In genomic region chr7:73668103-73668937, GRCh38 we compare ENCODE assay signal across 1 cellular context.
TF ChIP-seq lines count a peak whose summit lies in the region.

No MANE protein-coding gene starts in this region.

TF ChIP-seq in HepG2, 621 proteins besides CTCF, POLR2A, EP300 and RAD21:
- peak; percentile 22; the same call in 1 of the 2 replicates for TF ChIP-seq SAP130 (CRISPR knock-in tag; IDR thresholded peaks at IDR 0.05; ENCODE audit: low read depth)
- TF ChIP-seq PATZ1 (CRISPR knock-in tag; IDR thresholded peaks at IDR 0.05) = 0 out of 2 replicates have a peak, but pooled peaks have one; percentile 29
- no peak for TF ChIP-seq ZNF136 (CRISPR knock-in tag; IDR thresholded peaks at IDR 0.05; ENCODE audit: low read depth)
